Comparison of ENCODE assay signal across 8 cellular contexts in the genomic region with DNA sequence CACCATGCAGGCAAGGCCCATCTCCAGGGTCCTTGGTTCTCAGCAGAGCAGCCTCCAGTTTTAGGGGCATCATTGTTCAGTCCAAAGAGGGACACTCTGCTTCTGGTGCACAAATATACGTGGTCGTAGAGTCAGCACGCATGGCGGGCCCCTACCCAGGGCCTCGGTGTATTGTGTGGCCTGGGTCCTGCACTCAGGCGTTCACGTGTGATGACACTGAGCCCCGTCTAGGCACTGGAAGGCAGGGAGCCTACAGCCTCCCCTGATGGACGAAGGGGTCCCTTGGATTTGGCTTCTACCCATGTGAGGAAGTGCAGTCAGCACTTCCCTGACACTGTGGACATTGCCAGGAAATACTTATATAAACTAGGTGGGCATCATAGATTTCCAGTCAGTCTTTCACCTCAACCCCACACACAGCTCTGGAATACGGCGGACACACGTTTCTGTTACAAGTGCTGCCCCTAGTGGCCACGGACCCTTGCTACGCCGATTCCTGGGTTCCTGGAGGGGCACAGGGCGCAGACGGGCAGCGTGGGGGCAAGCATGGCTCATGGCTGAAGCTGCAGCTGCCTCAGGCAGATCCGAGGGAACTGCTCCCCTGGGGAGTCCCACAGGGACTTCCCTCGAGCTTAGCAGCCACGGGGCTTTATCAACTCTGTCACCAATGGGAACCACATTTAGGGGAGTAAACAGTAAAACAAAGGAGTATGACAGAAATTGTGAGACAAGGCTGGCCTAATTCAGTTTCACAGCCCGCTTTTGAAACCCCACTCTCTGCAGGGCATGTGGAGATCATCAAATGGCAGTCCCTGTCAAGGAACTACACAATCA. TPM values are rescaled to one million over a fixed set of nuclear protein-coding genes. Genes with fewer than 3 reads are reported as not detected.
DNase-seq lines count a peak whose midpoint lies in the region; ATAC-seq and TF ChIP-seq lines count a peak whose summit lies in the region.

No MANE protein-coding gene starts in this region.

- H3K27ac ChIP-seq in HCT116 (ENCODE audit: low read depth, low read length): no peak overlapping the region
- no peak overlapping the region for H3K27ac ChIP-seq in VCaP

- no peaks in the 10 kb centered on the region for H3K27me3 Mint-ChIP-seq in memory B cell

- DNase-seq in ELR (ENCODE audit: low read depth) (peak; percentile 39), HCT116 (ENCODE audit: low read depth, low spot score) (no peak), memory B cell (ENCODE audit: low spot score in 2 of 2) (no peak), glomerular visceral epithelial cell (ENCODE audit: extremely low spot score) (no peak), mucosa of gallbladder (ENCODE audit: low spot score) (no peak), NCI-H345 (lab: John Stamatoyannopoulos, UW) (no peak)

- H2AFZ ChIP-seq in HCT116 (ENCODE audit: low read depth, low read length, poor library complexity, severe bottlenecking): no peak overlapping the region

- peak; percentile 39 to 90 (median 80); a peak in 5 of 6 replicates for TF ChIP-seq CTCF in HCT116 (IDR thresholded peaks at IDR 0.05 in 2 of 3, conservative IDR thresholded peaks at IDR 0.05 in 1 of 3; ENCODE audit: borderline replicate concordance in 1 of 3, insufficient read depth in 1 of 3, low read depth in 2 of 3, low read length in 2 of 3)
- peak; percentile 43 for TF ChIP-seq CTCF in VCaP (conservative IDR thresholded peaks at IDR 0.05)

- no peak for TF ChIP-seq POLR2A in HCT116 (IDR thresholded peaks at IDR 0.05; ENCODE audit: borderline replicate concordance, extremely low read depth, insufficient read depth, insufficient read length)

- H3K79me2 ChIP-seq in HCT116 (ENCODE audit: insufficient read depth, low read length): no peaks in the 10 kb centered on the region

- BruUV-seq in HCT116 (replicated peaks; lab: Mats Ljungman, UMichigan): no TSS peak

- H3K4me3 ChIP-seq in HCT116 (replicated peaks in 1 of 2; ENCODE audit: low read depth in 1 of 2, low read length in 2 of 2): no peak overlapping the region

- peaks cover 2% of the 10 kb centered on the region for H3K36me3 Mint-ChIP-seq in memory B cell

- no peaks in the 10 kb centered on the region for H3K9me2 ChIP-seq in HCT116 (ENCODE audit: insufficient read depth)

- no peak overlapping the region for H3K4me3 Mint-ChIP-seq in memory B cell

- RAD21 ChIA-PET in HCT116 (lab: Charles Lee; ENCODE audit: low non-redundant PET in 1 of 2, low total read pairs in 2 of 2, uncharacterized antibody in 2 of 2, unreplicated experiment in 2 of 2): no interaction called here

- H3K27ac Mint-ChIP-seq in memory B cell: no peak overlapping the region

- H3K4me1 ChIP-seq in HCT116 (ENCODE audit: control insufficient read depth in 1 of 2, insufficient read depth in 2 of 2, low read length in 2 of 2): peaks cover 0 to 2% of the 10 kb centered on the region in 2 experiments; a peak in 1 of 4 replicates

- H3K36me3 ChIP-seq in HCT116 (ENCODE audit: control insufficient read depth in 1 of 2, insufficient read depth in 2 of 2, low read length in 2 of 2): peaks cover under 1 to 4% of the 10 kb centered on the region in 2 experiments; a peak in 2 of 4 replicates

- POLR2A ChIA-PET in HCT116 (lab: Charles Lee): no interaction called here

- H3K27me3 ChIP-seq in HCT116 (ENCODE audit: insufficient read depth, low read length): no peaks in the 10 kb centered on the region

- H4K20me1 ChIP-seq in HCT116 (ENCODE audit: insufficient read depth): no peaks in the 10 kb centered on the region

- peak; percentile 42 for TF ChIP-seq RAD21 in HCT116 (IDR thresholded peaks at IDR 0.05; ENCODE audit: low read depth)

- H3K9me3 ChIP-seq in HCT116 (ENCODE audit: control insufficient read depth in 1 of 2, insufficient read depth in 1 of 2, low read depth in 1 of 2, low read length in 2 of 2): no peaks in the 10 kb centered on the region

- no peak overlapping the region for H3K4me2 ChIP-seq in HCT116 (ENCODE audit: low read length)

- no peaks in the 10 kb centered on the region for H3K9me3 Mint-ChIP-seq in memory B cell

- intact Hi-C loops in HCT116 (cut with micrococcal nuclease): no loop called here

- H3K9ac ChIP-seq in HCT116 (ENCODE audit: low read length): no peak overlapping the region

- CTCF ChIA-PET in HCT116 (lab: Charles Lee): interaction anchor here (0.7 to 2.0 kb wide), 7 partner anchors 9 to 297 kb away, joined by 3 to 11 read pairs (median 4); partner anchors contain the start of genes EIF4EBP2 and TYSND1

- H3K4me1 Mint-ChIP-seq in memory B cell: peaks cover 3% of the 10 kb centered on the region

- ATAC-seq in HCT116 (peak; percentile 96), memory B cell (ENCODE audit: low read depth) (peak; percentile 70), GM18520 (IDR thresholded peaks at IDR 0.05; ENCODE audit: unreplicated experiment) (no peak)

TF ChIP-seq in HCT116, 20 proteins besides CTCF, POLR2A, EP300 and RAD21:
- TF ChIP-seq ZFX (IDR thresholded peaks at IDR 0.05): no peak
- TF ChIP-seq SP1 (IDR thresholded peaks at IDR 0.05; ENCODE audit: low read depth): no peak
- TF ChIP-seq SIN3A (IDR thresholded peaks at IDR 0.05; ENCODE audit: low read depth): no peak
- no peak for TF ChIP-seq EZH2phosphoT487 (IDR thresholded peaks at IDR 0.05; ENCODE audit: borderline replicate concordance)
- TF ChIP-seq EGR1 (IDR thresholded peaks at IDR 0.05; ENCODE audit: low read depth): no peak
- TF ChIP-seq YY1 (IDR thresholded peaks at IDR 0.05; ENCODE audit: extremely low read depth, insufficient replicate concordance, low read depth, low read length): no peak
- TF ChIP-seq TCF7L2 (IDR thresholded peaks at IDR 0.05; ENCODE audit: borderline replicate concordance, extremely low read depth, insufficient read depth, insufficient read length): no peak
- TF ChIP-seq CBX3 (IDR thresholded peaks at IDR 0.05; ENCODE audit: low read depth): no peak
- TF ChIP-seq EZH2 (IDR thresholded peaks at IDR 0.05): no peak
- no peak for TF ChIP-seq SRF (IDR thresholded peaks at IDR 0.05; ENCODE audit: low read depth)
- no peak for TF ChIP-seq FOSL1 (IDR thresholded peaks at IDR 0.05; ENCODE audit: low read depth)
- TF ChIP-seq MAX (IDR thresholded peaks at IDR 0.05): no peak
- no peak for TF ChIP-seq ATF3 (IDR thresholded peaks at IDR 0.05)
- TF ChIP-seq POLR2AphosphoS5 (IDR thresholded peaks at IDR 0.05; ENCODE audit: low read depth, low read length): no peak
- no peak for TF ChIP-seq ZBTB33 (IDR thresholded peaks at IDR 0.05; ENCODE audit: extremely low read depth, insufficient replicate concordance, low read length)
- TF ChIP-seq CEBPB (IDR thresholded peaks at IDR 0.05; ENCODE audit: low read depth): no peak
- no peak for TF ChIP-seq ZNF274 (IDR thresholded peaks at IDR 0.05; ENCODE audit: low read depth, low read length)

RNA-seq across cellular contexts. Expression of gene AIFM2, which starts 25.4 kb away (rescaled TPM):
- total RNA-seq in HCT116 (2021; ENCODE audit: unreplicated experiment) (20.0 TPM), mucosa of gallbladder (12.2 TPM)
- 21.4 and 25.9 TPM in 2 replicates for polyA plus RNA-seq in HCT116 (2012)

RNA-seq across cellular contexts. Expression of gene TYSND1, which starts 39.3 kb away (rescaled TPM):
- 13.6 TPM for total RNA-seq in HCT116 (2021; ENCODE audit: unreplicated experiment)
- polyA plus RNA-seq in HCT116 (2012): 9.7 and 9.9 TPM in 2 replicates
- 21.4 TPM for total RNA-seq in mucosa of gallbladder

RNA-seq across cellular contexts. Expression of gene MACROH2A2, which starts 54.5 kb away (rescaled TPM):
- total RNA-seq in HCT116 (2021; ENCODE audit: unreplicated experiment) (41.4 TPM), mucosa of gallbladder (21.1 TPM)
- 33.9 and 38.8 TPM in 2 replicates for polyA plus RNA-seq in HCT116 (2012)
